In the genomic region with DNA sequence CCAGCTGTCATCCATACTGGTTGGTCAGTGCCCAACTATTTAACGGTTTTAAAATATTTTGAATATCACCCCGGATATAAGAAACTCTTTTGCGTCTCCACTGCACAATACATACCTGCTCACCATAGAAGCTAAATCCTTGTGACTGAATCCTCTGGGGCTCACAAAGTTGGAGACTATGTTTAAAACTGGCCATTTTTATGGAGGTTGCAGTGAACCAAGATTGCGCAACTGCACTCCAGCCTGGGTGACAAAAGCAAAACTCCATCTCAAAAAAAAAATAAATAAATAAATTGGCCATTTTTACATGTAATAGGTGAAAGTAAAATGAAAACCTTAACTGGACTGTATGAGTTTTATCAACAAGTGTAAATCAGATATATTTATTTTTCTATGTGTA, we compare ENCODE assay signal across 3 cellular contexts.
A peak's percentile ranks its signal among the peaks of the same experiment; 100 is the strongest.
TF ChIP-seq lines count a peak whose summit lies in the region.

No MANE protein-coding gene starts in this region.

TF ChIP-seq in HCT116, 20 proteins besides CTCF, POLR2A, EP300 and RAD21:
- TF ChIP-seq JUND (IDR thresholded peaks at IDR 0.05): no peak
- TF ChIP-seq CEBPB (IDR thresholded peaks at IDR 0.05; ENCODE audit: low read depth): peak; percentile 80
- no peak for TF ChIP-seq SRF (IDR thresholded peaks at IDR 0.05; ENCODE audit: low read depth)
- TF ChIP-seq YY1 (IDR thresholded peaks at IDR 0.05; ENCODE audit: extremely low read depth, insufficient replicate concordance, low read depth, low read length): no peak
- no peak for TF ChIP-seq SIN3A (IDR thresholded peaks at IDR 0.05; ENCODE audit: low read depth)
- TF ChIP-seq CBX3 (IDR thresholded peaks at IDR 0.05; ENCODE audit: low read depth): no peak
- no peak for TF ChIP-seq SP1 (IDR thresholded peaks at IDR 0.05; ENCODE audit: low read depth)

TF ChIP-seq in Ishikawa, 13 proteins besides CTCF, POLR2A, EP300 and RAD21:
- no peak for TF ChIP-seq NFIC (IDR thresholded peaks at IDR 0.05)
- TF ChIP-seq CEBPB (IDR thresholded peaks at IDR 0.05): peak; percentile 92

TF ChIP-seq in K562, 482 proteins besides CTCF, POLR2A, EP300 and RAD21:
- TF ChIP-seq BRD9 (IDR thresholded peaks at IDR 0.05; ENCODE audit: low read depth, partially characterized antibody): no peak
- peak; percentile 97 for TF ChIP-seq CEBPB (tag; IDR thresholded peaks at IDR 0.05)
- TF ChIP-seq IRF9 (tag; IDR thresholded peaks at IDR 0.05): peak; percentile 71
- TF ChIP-seq CEBPG (CRISPR knock-in tag; IDR thresholded peaks at IDR 0.05): 0 out of 2 replicates have a peak, but pooled peaks have one; percentile 25
- TF ChIP-seq CEBPG (tag; conservative IDR thresholded peaks at IDR 0.05 in 1 of 2, IDR thresholded peaks at IDR 0.05 in 1 of 2): peak; percentile 90 to 98
- no peak for TF ChIP-seq ELF1 (tag; IDR thresholded peaks at IDR 0.05)
